In the genomic region with DNA sequence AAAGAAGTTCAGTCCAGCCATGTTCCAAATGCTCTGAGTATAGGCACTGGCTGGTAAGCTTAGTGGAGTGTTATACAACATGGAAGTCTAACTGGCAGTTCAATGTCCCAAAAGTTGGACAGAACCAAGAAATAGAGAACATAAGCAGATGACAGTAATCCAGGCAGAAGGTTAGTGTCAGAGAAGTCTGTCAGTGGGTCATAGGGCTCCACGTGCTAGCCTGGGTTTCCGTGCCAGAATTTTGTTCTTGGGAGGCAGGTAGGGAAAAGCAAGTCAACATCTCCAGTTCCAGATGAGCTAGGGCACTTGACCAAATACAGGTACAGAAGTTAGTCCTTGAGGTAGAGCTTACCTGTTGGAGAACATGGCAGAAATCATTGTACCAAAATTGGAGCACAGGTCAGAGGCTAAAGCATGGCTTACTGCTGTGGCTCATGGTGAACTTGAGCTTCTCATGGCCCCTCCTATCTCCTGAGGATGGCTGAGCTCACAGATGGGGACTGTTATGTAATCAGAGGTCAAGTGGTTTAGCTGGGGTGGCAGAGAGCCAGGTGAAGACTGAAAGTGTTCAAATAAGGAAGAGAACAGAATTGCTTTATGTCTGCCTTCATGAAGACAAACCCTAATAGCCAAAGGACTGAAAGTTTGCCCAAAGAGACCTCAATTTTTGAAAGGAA, we compare ENCODE assay signal across 9 cellular contexts.
DNase-seq lines count a peak whose midpoint lies in the region; ATAC-seq lines count a peak whose summit lies in the region.
"Had no signal": no experiment of that assay in that cellular context is flagged by ENCODE, and none has a peak within 500 bp of the region (broad histone marks: within the 10 kb centered on the region; RNA-seq: fewer than 3 reads in every experiment).

No MANE protein-coding gene starts in this region.

- H3K4me1 ChIP-seq in naive thymus-derived CD4-positive, alpha-beta T cell (ENCODE audit: control insufficient read depth in 2 of 2, insufficient read depth in 2 of 2, low read length in 2 of 2), result no peaks in the 10 kb centered on the region

- no peaks in the 10 kb centered on the region for H3K9me3 Mint-ChIP-seq in naive thymus-derived CD4-positive, alpha-beta T cell
- no peaks in the 10 kb centered on the region for H3K9me3 Mint-ChIP-seq in activated CD4-positive, alpha-beta memory T cell treated with anti-CD3 and anti-CD28 coated beads for 36 hours

- H3K36me3 Mint-ChIP-seq in naive thymus-derived CD4-positive, alpha-beta T cell, result no peaks in the 10 kb centered on the region
- no peaks in the 10 kb centered on the region for H3K36me3 Mint-ChIP-seq in activated CD4-positive, alpha-beta memory T cell treated with anti-CD3 and anti-CD28 coated beads for 36 hours

- no peaks in the 10 kb centered on the region for H3K36me3 ChIP-seq in naive thymus-derived CD4-positive, alpha-beta T cell (ENCODE audit: control insufficient read depth in 2 of 3, insufficient read depth in 3 of 3, low read length in 3 of 3)

- POLR2A ChIA-PET in naive thymus-derived CD4-positive, alpha-beta T cell (lab: Charles Lee), result no interaction called here
- POLR2A ChIA-PET in activated CD4-positive, alpha-beta memory T cell treated with anti-CD3 and anti-CD28 coated beads for 36 hours (lab: Charles Lee), result no interaction called here

- ATAC-seq in naive thymus-derived CD4-positive, alpha-beta T cell, result peak; percentile 74
- no peak for ATAC-seq in GM19463 (IDR thresholded peaks at IDR 0.05; ENCODE audit: unreplicated experiment)
- ATAC-seq: HCT116 had no signal

- CTCF ChIA-PET in naive thymus-derived CD4-positive, alpha-beta T cell (lab: Charles Lee), result interaction anchor here (0.6 kb wide), 1 partner anchor 150 kb away, joined by 3 read pairs; no protein-coding TSS in a partner anchor
- CTCF ChIA-PET in activated CD4-positive, alpha-beta memory T cell treated with anti-CD3 and anti-CD28 coated beads for 36 hours (lab: Charles Lee), result no interaction called here

- H3K4me1 Mint-ChIP-seq in naive thymus-derived CD4-positive, alpha-beta T cell, result peaks cover 0 to 15% (median 13%) of the 10 kb centered on the region in 7 donors
- H3K4me1 Mint-ChIP-seq in activated CD4-positive, alpha-beta memory T cell treated with anti-CD3 and anti-CD28 coated beads for 36 hours (ENCODE audit: low read depth), result peaks cover 14% of the 10 kb centered on the region

- intact Hi-C loops in naive thymus-derived CD4-positive, alpha-beta T cell (cut with micrococcal nuclease), result no loop called here
- intact Hi-C loops in activated CD4-positive, alpha-beta memory T cell treated with anti-CD3 and anti-CD28 coated beads for 36 hours (cut with micrococcal nuclease), result no loop called here

- no peak overlapping the region for H3K4me3 Mint-ChIP-seq in naive thymus-derived CD4-positive, alpha-beta T cell
- no peak overlapping the region for H3K4me3 Mint-ChIP-seq in activated CD4-positive, alpha-beta memory T cell treated with anti-CD3 and anti-CD28 coated beads for 36 hours

- in situ Hi-C loops in G401 (cut with HindIII; ENCODE audit: low sequenced_read_pairs), result no loop called here

- no peaks in the 10 kb centered on the region for H3K27me3 ChIP-seq in naive thymus-derived CD4-positive, alpha-beta T cell (ENCODE audit: control insufficient read depth in 2 of 2, insufficient read depth in 2 of 2, low read length in 2 of 2)

- DNase-seq in G401 (ENCODE audit: low spot score) (peak; percentile 75), NCI-H226 (peak; percentile 68), cerebellar cortex (ENCODE audit: low spot score) (peak; percentile 66), NCI-H146 treated with DMSO at 0.1 percent for 48 hours (lab: John Stamatoyannopoulos, UW; ENCODE audit: unreplicated experiment) (no peak)
- no peak for DNase-seq in naive thymus-derived CD4-positive, alpha-beta T cell
- DNase-seq in activated CD4-positive, alpha-beta memory T cell treated with anti-CD3 and anti-CD28 coated beads for 36 hours, result no peak
- DNase-seq in activated CD4-positive, CD25-positive, alpha-beta regulatory T cell (lab: John Stamatoyannopoulos, UW), result no peak

- H3K27me3 Mint-ChIP-seq in naive thymus-derived CD4-positive, alpha-beta T cell, result peaks cover 0 to 15% (median 7%) of the 10 kb centered on the region in 5 donors
- no peaks in the 10 kb centered on the region for H3K27me3 Mint-ChIP-seq in activated CD4-positive, alpha-beta memory T cell treated with anti-CD3 and anti-CD28 coated beads for 36 hours

- H3K27ac ChIP-seq in naive thymus-derived CD4-positive, alpha-beta T cell (ENCODE audit: low read depth, low read length), result no peak overlapping the region

- no peak overlapping the region for H3K4me3 ChIP-seq in naive thymus-derived CD4-positive, alpha-beta T cell (ENCODE audit: low read length)

- no peak overlapping the region for H3K27ac Mint-ChIP-seq in naive thymus-derived CD4-positive, alpha-beta T cell
- no peak overlapping the region for H3K27ac Mint-ChIP-seq in activated CD4-positive, alpha-beta memory T cell treated with anti-CD3 and anti-CD28 coated beads for 36 hours

- no peaks in the 10 kb centered on the region for H3K9me3 ChIP-seq in naive thymus-derived CD4-positive, alpha-beta T cell (ENCODE audit: control insufficient read depth in 2 of 3, low read length in 3 of 3)

Comparison
In these comparisons a context has a peak if more than half of its experiments do, and no peak if none do; other contexts are left out.
1. DNase-seq: peak in G401 (single experiment), NCI-H226 (single experiment) and cerebellar cortex (single experiment); none in naive thymus-derived CD4-positive, alpha-beta T cell (0 of 9), NCI-H146 treated with DMSO at 0.1 percent for 48 hours (single experiment), activated CD4-positive, alpha-beta memory T cell treated with anti-CD3 and anti-CD28 coated beads for 36 hours (single experiment) and activated CD4-positive, CD25-positive, alpha-beta regulatory T cell (0 of 4).